ENCODE assay signal across 8 cellular contexts in genomic region chr12:57127710-57128518, GRCh38.
DNase-seq lines count a peak whose midpoint lies in the region; ATAC-seq and TF ChIP-seq lines count a peak whose summit lies in the region.

TSS of gene LRP1 (plus strand) at chr12:57128483. CDS start at chr12:57128965, 482 bp downstream.

- TF ChIP-seq CTCF in GM13976 (IDR thresholded peaks at IDR 0.05; ENCODE audit: borderline replicate concordance, control extremely low read depth, extremely low read depth, insufficient read depth, missing control alignments) (no peak), WI38 (IDR thresholded peaks at IDR 0.05; ENCODE audit: low read depth, low read length) (no peak)

- H3K9me3 ChIP-seq in iPS-18a (ENCODE audit: control insufficient read depth, low read depth, low read length): no peaks in the 10 kb centered on the region

- H3K9ac ChIP-seq in iPS-18a (ENCODE audit: low read length): peak within 1 kb of the TSS; percentile 91

- in situ Hi-C loops in GM13976 (cut with MboI; ENCODE audit: low sequenced_read_pairs, unreplicated experiment): no loop called here
- in situ Hi-C loops in T47D (cut with HindIII; ENCODE audit: low pct_unique_long_range_greater_than_20kb, low sequenced_read_pairs): no loop called here

- DNase-seq in GM13976 (ENCODE audit: low spot score) (peak; percentile 91), NCI-H1694 treated with DMSO at 0.1 percent for 48 hours (lab: John Stamatoyannopoulos, UW) (peak; percentile 59), T47D (ENCODE audit: low read depth in 1 of 2, low spot score in 1 of 2) (peak; percentile 92), skeletal muscle cell (ENCODE audit: low read depth) (no peak)

- peak within 1 kb of the TSS; percentile 92 for H3K4me3 ChIP-seq in WI38 (ENCODE audit: low read depth, low read length)
- H3K4me3 ChIP-seq in iPS-18a (ENCODE audit: low read length): peak within 1 kb of the TSS; percentile 90
- H3K4me3 ChIP-seq in skeletal muscle cell (ENCODE audit: low read depth, low read length): peak within 1 kb of the TSS; percentile 94

- peaks cover 38% of the 10 kb centered on the region for H3K4me1 ChIP-seq in iPS-18a (ENCODE audit: control insufficient read depth, low read depth, low read length)

- H3K27me3 ChIP-seq in iPS-18a (ENCODE audit: control insufficient read depth, insufficient read depth, low read length): no peaks in the 10 kb centered on the region

- H3K36me3 ChIP-seq in iPS-18a (ENCODE audit: control insufficient read depth, low read depth, low read length): no peaks in the 10 kb centered on the region

- ATAC-seq in HG03159 (IDR thresholded peaks at IDR 0.05; ENCODE audit: unreplicated experiment): no peak
- no peak for ATAC-seq in GM21515 (IDR thresholded peaks at IDR 0.05; ENCODE audit: unreplicated experiment)

- peak within 1 kb of the TSS; percentile 93 for H3K27ac ChIP-seq in iPS-18a (ENCODE audit: low read length)
